ENCODE assay signal across 8 cellular contexts in genomic region chr1:21490774-21491482, GRCh38. TPM values are rescaled to one million over a fixed set of nuclear protein-coding genes. Genes with fewer than 3 reads are reported as not detected.
A peak's percentile ranks its signal among the peaks of the same experiment; 100 is the strongest.
DNase-seq lines count a peak whose midpoint lies in the region; ATAC-seq and TF ChIP-seq lines count a peak whose summit lies in the region.

No MANE protein-coding gene starts in this region.

- H3K4me1 ChIP-seq in thyroid gland = no peaks in the 10 kb centered on the region

- CTCF ChIA-PET in AG04449 (lab: Yijun Ruan, JAX) = interaction anchor here (0.8 to 4.6 kb wide), 29 partner anchors 8 to 258 kb away, joined by 3 to 116 read pairs (median 5); partner anchors contain the start of gene ALPL

- POLR2A ChIA-PET in AG04449 (lab: Yijun Ruan, JAX) = interaction anchor here (0.5 kb wide), 1 partner anchor 163 kb away, joined by 4 read pairs; no protein-coding TSS in a partner anchor

- no peak for TF ChIP-seq POLR2A in thyroid gland (IDR thresholded peaks at IDR 0.05)

- H3K36me3 ChIP-seq in thyroid gland = no peaks in the 10 kb centered on the region

- DNase-seq in AG04449 (ENCODE audit: low read depth, low spot score) (no peak), GM04504 (ENCODE audit: low read depth) (peak; percentile 81), RPMI8226 (peak; percentile 54), epithelial cell of proximal tubule (ENCODE audit: low read depth) (peak; percentile 9), skeletal muscle cell (ENCODE audit: low read depth) (peak; percentile 21), thyroid gland (no peak)
- DNase-seq in activated CD4-positive, CD25-positive, alpha-beta regulatory T cell (lab: John Stamatoyannopoulos, UW) = no peak

- H3K4me3 ChIP-seq in AG04449 (ENCODE audit: low read depth, low read length) (no peak overlapping the region), epithelial cell of proximal tubule (ENCODE audit: low read depth, low read length) (no peak overlapping the region), skeletal muscle cell (ENCODE audit: low read depth, low read length) (no peak overlapping the region), thyroid gland (replicated peaks in 1 of 3) (no peak overlapping the region)

- H3K9me3 ChIP-seq in thyroid gland = no peaks in the 10 kb centered on the region

- intact Hi-C loops in thyroid gland (cut with DNase I) = no loop called here

- H3K27ac ChIP-seq in thyroid gland = no peak overlapping the region

- WGBS in thyroid gland, 2 donors = 85% methylated on average over 8 to 11 of the region's 11 CpGs

- ATAC-seq in HG03460 (IDR thresholded peaks at IDR 0.05; ENCODE audit: unreplicated experiment) = no peak

- TF ChIP-seq CTCF in AG04449 (IDR thresholded peaks at IDR 0.05; ENCODE audit: insufficient read depth, low read length, missing control alignments) (peak; percentile 81), epithelial cell of proximal tubule (conservative IDR thresholded peaks at IDR 0.05; ENCODE audit: low read depth, low read length) (peak; percentile 73), thyroid gland (IDR thresholded peaks at IDR 0.05) (peak in 1 of 6 experiments; percentile 8)

- H3K27me3 ChIP-seq in thyroid gland = no peaks in the 10 kb centered on the region

RNA-seq across cellular contexts. Expression of gene ALPL, which starts 18.3 kb away (rescaled TPM):
- total RNA-seq in epithelial cell of proximal tubule (0.43 TPM in 1 of 2 replicates, not detected in the other), thyroid gland (10 to 100 TPM in 1 of 4 donors, 1 to 10 TPM in 3; 4.0 to 15.6 (median 4.5) TPM)

RNA-seq across cellular contexts. Expression of gene NBPF3, which starts 51.0 kb away (rescaled TPM):
- 4.6 and 23.6 TPM in 2 replicates for total RNA-seq in epithelial cell of proximal tubule
- total RNA-seq in thyroid gland = 10 to 100 TPM; 13.8 to 19.4 (median 16.7) TPM

Comparison
In these comparisons a context has a peak if more than half of its experiments do, and no peak if none do; other contexts are left out.
1. DNase-seq: peak in GM04504 (single experiment), RPMI8226 (single experiment), epithelial cell of proximal tubule (single experiment) and skeletal muscle cell (single experiment); none in AG04449 (single experiment), thyroid gland (0 of 2) and activated CD4-positive, CD25-positive, alpha-beta regulatory T cell (0 of 4).